Comparison of ENCODE assay signal across 21 cellular contexts in genomic region chr14:63279933-63280332, GRCh38. TPM values are rescaled to one million over a fixed set of nuclear protein-coding genes. Genes with fewer than 3 reads are reported as not detected.
"Had no signal": no experiment of that assay in that cellular context is flagged by ENCODE, and none has a peak within 500 bp of the region (broad histone marks: within the 10 kb centered on the region; RNA-seq: fewer than 3 reads in every experiment).

No MANE protein-coding gene starts in this region.

RNA-seq across cellular contexts. Expression of gene GPHB5, which starts 38.8 kb away (rescaled TPM):
- total RNA-seq: activated naive CD4-positive, alpha-beta T cell treated with anti-CD3 and anti-CD28 coated beads for 36 hours; activated naive CD4-positive, alpha-beta T cell treated with anti-CD3 and anti-CD28 coated beads, Interleukin-2, amount 50 U/mL, for 72 hours; activated naive CD8-positive, alpha-beta T cell treated with anti-CD3 and anti-CD28 coated beads for 36 hours; activated naive CD8-positive, alpha-beta T cell treated with anti-CD3 and anti-CD28 coated beads, Interleukin-2, amount 10 ng/mL, durations not matched to agents 7 days and 5 days; activated T-cell treated with anti-CD3 and anti-CD28 coated beads, Interleukin-2, amount 50 U/mL, for 4 hours; activated T-cell treated with anti-CD3 and anti-CD28 coated beads, Interleukin-2, amount 50 U/mL, for 72 hours; activated T-helper 1 cell treated with anti-CD3 and anti-CD28 coated beads, Interleukin-12 subunit alpha, Interleukin-12 subunit beta, Interleukin-2, Interleukin-4 antibody, amounts not matched to agents 30 ng/mL and 10 ng/mL and 1 ng/mL, durations not matched to agents 14 hours and 24 hours and 36 hours; activated T-helper 17 cell treated with anti-CD3 and anti-CD28 coated beads, Interleukin-2, amount 50 U/mL, for 72 hours; activated T-helper 2 cell treated with anti-CD3 and anti-CD28 coated beads, Interferon-gamma antibody, Interleukin-2, Interleukin-4, amounts not matched to agents 10 μg/mL and 5 μg/mL and 100 μg/mL, durations not matched to agents 14 hours and 24 hours and 36 hours; adrenal gland; aorta; ascending aorta; astrocyte; body of pancreas; breast epithelium; bronchial epithelial cell; cardiac muscle cell; cardiac septum; cerebellum; chondrocyte had no signal
- polyA plus RNA-seq: adipose tissue, adrenal gland, aorta, cardiac muscle cell had no signal
